ENCODE assay signal across 13 cellular contexts in the genomic region with DNA sequence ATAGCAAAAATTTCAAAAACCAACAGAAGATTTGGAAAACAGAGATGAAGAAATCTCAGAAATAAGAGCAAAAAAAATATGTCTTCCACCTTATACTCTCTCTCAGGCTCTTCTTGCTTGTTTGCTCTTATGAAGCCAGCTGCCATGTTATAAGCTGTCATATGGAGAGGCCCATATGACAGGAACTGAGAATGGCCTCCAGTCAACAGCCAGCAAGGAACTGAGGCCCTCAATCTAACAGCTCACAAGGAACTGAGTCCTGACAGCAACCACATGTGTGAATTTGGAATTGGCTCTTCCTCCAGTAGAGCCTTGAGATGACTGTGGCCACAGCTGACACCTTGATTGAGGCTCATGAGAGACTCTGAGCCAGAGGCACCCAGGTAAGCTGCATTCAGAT.
"Had no signal": no experiment of that assay in that cellular context is flagged by ENCODE, and none has a peak within 500 bp of the region (broad histone marks: within the 10 kb centered on the region; RNA-seq: fewer than 3 reads in every experiment).

No MANE protein-coding gene starts in this region.

- H3K4me3 ChIP-seq: cardiac muscle cell, lower lobe of right lung had no signal

- H3K27ac ChIP-seq: cardiac muscle cell, lower lobe of right lung, VCaP had no signal

- H3K27me3 ChIP-seq: cardiac muscle cell, foreskin keratinocyte had no signal

- H3K4me1 Mint-ChIP-seq: nephron progenitor cell had no signal

- H3K4me1 ChIP-seq: foreskin keratinocyte, lower lobe of right lung had no signal

- H3K4me3 Mint-ChIP-seq: activated naive CD8-positive, alpha-beta T cell; nephron progenitor cell; T-helper 1 cell treated with Interleukin-12 subunit alpha and Interleukin-12 subunit beta and Interleukin-4 antibody, amounts not matched to agents 30 μg/mL and 1 μg/mL, for 36 hours had no signal

- FAIRE-seq: islet of Langerhans had no signal

- H3K36me3 Mint-ChIP-seq: activated naive CD8-positive, alpha-beta T cell had no signal

- DNase-seq: activated CD4-positive, alpha-beta T cell treated with anti-CD3 and anti-CD28 coated beads, Interleukin-2, amount 50 U/mL, for 4 hours; activated gamma-delta T cell treated with Interleukin-2 at 50 U/mL for 16 hours; effector memory CD4-positive, alpha-beta T cell; hippocampal formation; lower lobe of right lung; nephron progenitor cell; stimulated activated naive CD4-positive, alpha-beta T cell had no signal

- ATAC-seq: lower lobe of right lung had no signal

- H3K9me3 Mint-ChIP-seq: T-helper 1 cell treated with Interleukin-12 subunit alpha and Interleukin-12 subunit beta and Interleukin-4 antibody, amounts not matched to agents 30 μg/mL and 1 μg/mL, for 36 hours had no signal

- H3K27ac Mint-ChIP-seq: activated naive CD8-positive, alpha-beta T cell; nephron progenitor cell; T-helper 1 cell treated with Interleukin-12 subunit alpha and Interleukin-12 subunit beta and Interleukin-4 antibody, amounts not matched to agents 30 μg/mL and 1 μg/mL, for 36 hours had no signal

- H3K9me3 ChIP-seq: lower lobe of right lung had no signal

- H3K36me3 ChIP-seq: cardiac muscle cell, lower lobe of right lung had no signal

- H3K27me3 Mint-ChIP-seq: activated naive CD8-positive, alpha-beta T cell had no signal
